Comparison of ENCODE assay signal across 8 cellular contexts in genomic region chr14:67599698-67600561, GRCh38. TPM values are rescaled to one million over a fixed set of nuclear protein-coding genes. Genes with fewer than 3 reads are reported as not detected.
DNase-seq lines count a peak whose midpoint lies in the region; ATAC-seq lines count a peak whose summit lies in the region.

Gene PIGH (minus strand): TSS chr14:67600268. CDS start chr14:67600203, 65 bp downstream.

- H3K4me1 ChIP-seq in HUES6 (ENCODE audit: control insufficient read depth, insufficient read depth, low read length), result peaks cover 7% of the 10 kb centered on the region

- H3K27ac ChIP-seq in HUES6 (ENCODE audit: low read depth, low read length) (no peak within 1 kb of the TSS), epithelial cell of prostate (peak within 1 kb of the TSS; percentile 59)

- peak within 1 kb of the TSS; percentile 64 for H3K9ac ChIP-seq in HUES6 (ENCODE audit: low read length)

- DNase-seq in DMS 273 (lab: John Stamatoyannopoulos, UW; ENCODE audit: unreplicated experiment) (peak; percentile 96), OCI-M1 (lab: John Stamatoyannopoulos, UW) (peak; percentile 92), activated T-cell treated with anti-CD3 and anti-CD28 coated beads for 48 hours (ENCODE audit: low read depth) (peak; percentile 97), epithelial cell of prostate (ENCODE audit: low read depth, low spot score) (peak; percentile 29), mucosa of gallbladder (ENCODE audit: low spot score) (peak; percentile 93)
- DNase-seq in stimulated activated CD8-positive, alpha-beta memory T cell treated with anti-CD3 and anti-CD28 coated beads, Interleukin-4, amount 100 ng/mL, for 48 hours, result peak; percentile 97

- peak within 1 kb of the TSS; percentile 74 for H3K4me3 ChIP-seq in HUES6 (ENCODE audit: low read depth, low read length)

- no peaks in the 10 kb centered on the region for H3K9me3 ChIP-seq in HUES6 (ENCODE audit: control insufficient read depth, insufficient read depth, low read depth, low read length)

- ATAC-seq in GM21390 (IDR thresholded peaks at IDR 0.05; ENCODE audit: unreplicated experiment), result peak; percentile 86

- H3K27me3 ChIP-seq in HUES6 (ENCODE audit: control insufficient read depth, insufficient read depth, low read length), result peaks cover 31% of the 10 kb centered on the region

- H3K36me3 ChIP-seq in HUES6 (ENCODE audit: control insufficient read depth, insufficient read depth, low read length), result no peaks in the 10 kb centered on the region

RNA-seq across cellular contexts. Expression of gene PIGH, which starts in this region (rescaled TPM):
- 41.5 TPM for total RNA-seq in mucosa of gallbladder

Comparison
In these comparisons a context has a peak if more than half of its experiments do, and no peak if none do; other contexts are left out.
1. DNase-seq: peak in every context shown above with its lines; median percentile 97 in activated T-cell treated with anti-CD3 and anti-CD28 coated beads for 48 hours; 97 in stimulated activated CD8-positive, alpha-beta memory T cell treated with anti-CD3 and anti-CD28 coated beads, Interleukin-4, amount 100 ng/mL, for 48 hours; 96 in DMS 273; 93 in mucosa of gallbladder; 92 in OCI-M1; 29 in epithelial cell of prostate.